In genomic region chr1:156436319-156437043, GRCh38 we compare ENCODE assay signal across 10 cellular contexts.
A peak's percentile ranks its signal among the peaks of the same experiment; 100 is the strongest.
DNase-seq lines count a peak whose midpoint lies in the region; ATAC-seq, FAIRE-seq and TF ChIP-seq lines count a peak whose summit lies in the region.
"Had no signal": no experiment of that assay in that cellular context is flagged by ENCODE, and none has a peak within 500 bp of the region (broad histone marks: within the 10 kb centered on the region; RNA-seq: fewer than 3 reads in every experiment).

No MANE protein-coding gene starts in this region.

- no peak overlapping the region for H3K9ac ChIP-seq in GM12878 (ENCODE audit: control insufficient read depth, insufficient read depth, low read length)
- H3K9ac ChIP-seq: BLaER1 had no signal

- no peaks in the 10 kb centered on the region; the same call in none of the 2 replicates for H3K4me1 ChIP-seq in GM12878 (ENCODE audit: control insufficient read depth, insufficient read depth, low read length)
- H3K4me1 ChIP-seq in lower lobe of right lung: peaks cover 15% of the 10 kb centered on the region
- peaks cover 16% of the 10 kb centered on the region for H3K4me1 ChIP-seq in thymus (ENCODE audit: control insufficient read depth, insufficient read depth, low read length)

- peaks cover 90% of the 10 kb centered on the region for H3K27me3 Mint-ChIP-seq in activated T-cell treated with anti-CD3 and anti-CD28 coated beads, Interleukin-2, amount 50 U/mL, for 4 hours (ENCODE audit: low read depth)

- TF ChIP-seq RAD21 in GM12878 (IDR thresholded peaks at IDR 0.05; ENCODE audit: insufficient read depth, low read depth, low read length): no peak

- RAD21 ChIA-PET in GM12878 (lab: Charles Lee; ENCODE audit: unreplicated experiment): interaction anchor here (2.1 kb wide), 1 partner anchor 50 kb away, joined by 6 read pairs; no protein-coding TSS in a partner anchor

- SMC1A ChIA-PET in GM12878 (lab: Charles Lee; ENCODE audit: uncharacterized antibody, unreplicated experiment): interaction anchor here (0.9 kb wide), 1 partner anchor 50 kb away, joined by 3 read pairs; no protein-coding TSS in a partner anchor

- TF ChIP-seq CTCF in GM12878 (IDR thresholded peaks at IDR 0.05 in 2 of 3, conservative IDR thresholded peaks at IDR 0.05 in 1 of 3; ENCODE audit: control insufficient read depth in 2 of 3, extremely low read depth in 1 of 3, insufficient read depth in 1 of 3, low read depth in 3 of 3, low read length in 3 of 3) (no peak), lower lobe of right lung (IDR thresholded peaks at IDR 0.05) (no peak), GM20000 (IDR thresholded peaks at IDR 0.05; ENCODE audit: extremely low read depth, missing control alignments) (no peak)

- ATAC-seq in activated T-cell treated with anti-CD3 and anti-CD28 coated beads, Interleukin-2, amount 50 U/mL, for 4 hours: no peak
- ATAC-seq in GM12878: no peak
- peak in 1 of 2 donors; percentile 39 for ATAC-seq in lower lobe of right lung
- ATAC-seq in HG02798 (IDR thresholded peaks at IDR 0.05; ENCODE audit: poor library complexity, unreplicated experiment): no peak
- ATAC-seq in HG03095 (IDR thresholded peaks at IDR 0.05; ENCODE audit: unreplicated experiment): no peak

- CTCF ChIA-PET in GM12878 (lab: Yijun Ruan, JAX): interaction anchor here (0.6 to 1.6 kb wide), 4 partner anchors 10 to 296 kb away, joined by 3 to 10 read pairs (median 5); no protein-coding TSS in a partner anchor

- TF ChIP-seq EP300 in GM12878 (IDR thresholded peaks at IDR 0.05; ENCODE audit: borderline replicate concordance in 1 of 2, control insufficient read depth in 1 of 2, low read depth in 2 of 2, low read length in 2 of 2): no peak

- intact Hi-C loops in GM12878 (cut with micrococcal nuclease; ENCODE audit: unreplicated experiment) (no loop called here), lower lobe of right lung (cut with DNase I) (no loop called here)

- H3K9me3 ChIP-seq in GM12878 (replicated peaks; ENCODE audit: control insufficient read depth, insufficient read depth, low read length): no peaks in the 10 kb centered on the region
- no peaks in the 10 kb centered on the region for H3K9me3 ChIP-seq in lower lobe of right lung
- no peaks in the 10 kb centered on the region for H3K9me3 ChIP-seq in thymus (ENCODE audit: control insufficient read depth)

- H4K20me1 ChIP-seq in GM12878 (ENCODE audit: control insufficient read depth, insufficient read depth): no peaks in the 10 kb centered on the region; the same call in 1 of the 2 replicates

- no peak overlapping the region for H2AFZ ChIP-seq in GM12878 (ENCODE audit: control insufficient read depth, low read depth, low read length)

- TF ChIP-seq POLR2A in GM12878 (IDR thresholded peaks at IDR 0.05; ENCODE audit: low read depth, low read length): no peak

- no peak for DNase-seq in activated T-cell treated with anti-CD3 and anti-CD28 coated beads, Interleukin-2, amount 50 U/mL, for 4 hours
- no peak for DNase-seq in activated T-cell treated with anti-CD3 and anti-CD28 coated beads, Interleukin-2, amount 50 U/mL, for 48 hours
- DNase-seq in GM12878 (ENCODE audit: low read depth, low spot score) (no peak), lower lobe of right lung (no peak), GM20000 (ENCODE audit: low spot score) (no peak)
- DNase-seq: NCI-H226 had no signal

- H3K4me3 Mint-ChIP-seq in activated T-cell treated with anti-CD3 and anti-CD28 coated beads, Interleukin-2, amount 50 U/mL, for 4 hours: peak overlapping the region; percentile 6

- H3K36me3 ChIP-seq in GM12878 (ENCODE audit: control insufficient read depth in 2 of 2, insufficient read depth in 2 of 2, low read length in 1 of 2) (no peaks in the 10 kb centered on the region), lower lobe of right lung (no peaks in the 10 kb centered on the region), thymus (ENCODE audit: control insufficient read depth, insufficient read depth) (no peaks in the 10 kb centered on the region)
- H3K36me3 ChIP-seq: BLaER1 had no signal

- POLR2A ChIA-PET in GM12878 (lab: Charles Lee): interaction anchor here (1.0 kb wide), 1 partner anchor 21 kb away, joined by 3 read pairs; no protein-coding TSS in a partner anchor

- BruUV-seq in GM12878 (replicated peaks; lab: Mats Ljungman, UMichigan): no TSS peak

- no peak overlapping the region for H3K27ac ChIP-seq in GM12878 (ENCODE audit: control insufficient read depth, insufficient read depth)
- H3K27ac ChIP-seq in lower lobe of right lung: no peak overlapping the region
- no peak overlapping the region for H3K27ac ChIP-seq in thymus (ENCODE audit: low read depth)
- H3K27ac ChIP-seq: BLaER1 had no signal

- H3K9me3 Mint-ChIP-seq in activated T-cell treated with anti-CD3 and anti-CD28 coated beads, Interleukin-2, amount 50 U/mL, for 4 hours: no peaks in the 10 kb centered on the region

- in situ Hi-C loops in GM12878 (cut with MboI): no loop called here

- peaks cover 30% of the 10 kb centered on the region for H3K4me1 Mint-ChIP-seq in activated T-cell treated with anti-CD3 and anti-CD28 coated beads, Interleukin-2, amount 50 U/mL, for 4 hours (ENCODE audit: low read depth)

- FAIRE-seq in GM12878 (lab: Jason Lieb, UNC): no peak

- peak overlapping the region; percentile 32; the same call in 1 of the 2 replicates for H3K4me2 ChIP-seq in GM12878 (ENCODE audit: control insufficient read depth, insufficient read depth)
- H3K4me2 ChIP-seq: BLaER1 had no signal

- WGBS in GM12878 (ENCODE audit: insufficient coverage, insufficient replicate concordance, low lambda C conversion rate, missing lambda C conversion rate): 20% methylated on average over 43 of the region's 51 CpGs
- WGBS in thymus: 5% methylated on average over 51 of the region's 51 CpGs

- H3K27me3 ChIP-seq in GM12878 (replicated peaks in 1 of 2; ENCODE audit: control insufficient read depth in 2 of 2, insufficient read depth in 2 of 2, low read length in 1 of 2) (peaks cover 37 to 68% of the 10 kb centered on the region in 2 experiments), lower lobe of right lung (ENCODE audit: low read depth) (peaks cover 98% of the 10 kb centered on the region), thymus (ENCODE audit: control insufficient read depth, insufficient read depth) (peaks cover 80% of the 10 kb centered on the region)

- no peaks in the 10 kb centered on the region for H3K79me2 ChIP-seq in GM12878 (ENCODE audit: control insufficient read depth, insufficient read depth, low read length)

- no peaks in the 10 kb centered on the region for H3K36me3 Mint-ChIP-seq in activated T-cell treated with anti-CD3 and anti-CD28 coated beads, Interleukin-2, amount 50 U/mL, for 4 hours (ENCODE audit: insufficient read depth)

- H3K4me3 ChIP-seq in GM12878 (peak overlapping the region; percentile 48; the same call in 1 of the 2 replicates), lower lobe of right lung (peak overlapping the region; percentile 51), thymus (ENCODE audit: low read length) (peak overlapping the region; percentile 43)
- H3K4me3 ChIP-seq: BLaER1 had no signal

TF ChIP-seq in GM12878, 131 proteins besides CTCF, POLR2A, EP300 and RAD21:
- no peak for TF ChIP-seq TCF3 (IDR thresholded peaks at IDR 0.05; ENCODE audit: borderline replicate concordance, insufficient read depth, low read depth, low read length)
- no peak for TF ChIP-seq POLR2AphosphoS2 (IDR thresholded peaks at IDR 0.05; ENCODE audit: low read depth, low read length)
- TF ChIP-seq SMARCA5 (IDR thresholded peaks at IDR 0.05): no peak
- no peak for TF ChIP-seq ZNF622 (IDR thresholded peaks at IDR 0.05)
- TF ChIP-seq MYB (IDR thresholded peaks at IDR 0.05; ENCODE audit: borderline replicate concordance, low read depth, low read length): no peak
- TF ChIP-seq NKRF (conservative IDR thresholded peaks at IDR 0.05): no peak
- peak; percentile 98 for TF ChIP-seq SUZ12 (IDR thresholded peaks at IDR 0.05; ENCODE audit: unreplicated experiment)
TF ChIP-seq in GM12878: peak in this region for 1.
